8 cellular contexts compared by ENCODE assay signal in genomic region chr18:12307871-12308385, GRCh38. TPM values are rescaled to one million over a fixed set of nuclear protein-coding genes. Genes with fewer than 3 reads are reported as not detected.
A peak's percentile ranks its signal among the peaks of the same experiment; 100 is the strongest.
DNase-seq lines count a peak whose midpoint lies in the region; ATAC-seq, FAIRE-seq and TF ChIP-seq lines count a peak whose summit lies in the region.

TSS of gene TUBB6 (plus strand) at chr18:12308241. CDS start at chr18:12308293, 52 bp downstream.

- peak within 1 kb of the TSS; percentile 61 for H3K27ac ChIP-seq in CD8-positive, alpha-beta memory T cell (ENCODE audit: low read depth, low read length)
- peak within 1 kb of the TSS; percentile 99 for H3K27ac ChIP-seq in coronary artery
- no peak within 1 kb of the TSS for H3K27ac ChIP-seq in HepG2 (ENCODE audit: extremely low read length, insufficient read depth, low read length)
- peak within 1 kb of the TSS; percentile 85 to 98 (median 94) for H3K27ac ChIP-seq in stomach

- CTCF ChIA-PET in CD8-positive, alpha-beta memory T cell (lab: Charles Lee): no interaction called here
- CTCF ChIA-PET in HepG2 (lab: Yijun Ruan, JAX; ENCODE audit: low intra/inter-chr PET ratio, low total read pairs): interaction anchor here (1.5 kb wide), 1 partner anchor 36 kb away, joined by 5 read pairs; no protein-coding TSS in a partner anchor

- no peaks in the 10 kb centered on the region for H3K79me2 ChIP-seq in HepG2 (ENCODE audit: insufficient read depth, low read length)

- H3K4me1 ChIP-seq in CD8-positive, alpha-beta memory T cell (ENCODE audit: insufficient read depth, low read length): peaks cover 5% of the 10 kb centered on the region
- H3K4me1 ChIP-seq in HepG2 (ENCODE audit: insufficient read depth, low read length) (peaks cover 38% of the 10 kb centered on the region), stomach (peaks cover 31 to 58% (median 45%) of the 10 kb centered on the region in 4 donors)

- H3K4me3 ChIP-seq in CD8-positive, alpha-beta memory T cell (ENCODE audit: low read length): no peak within 1 kb of the TSS
- H3K4me3 ChIP-seq in coronary artery (peak within 1 kb of the TSS; percentile 95), HepG2 (replicated peaks in 1 of 3; ENCODE audit: insufficient read depth in 1 of 3, low read depth in 2 of 3, low read length in 3 of 3) (peak within 1 kb of the TSS; percentile 69 to 75 (median 70)), stomach (peak within 1 kb of the TSS; percentile 58 to 81 (median 69))

- H3K4me3 Mint-ChIP-seq in CD8-positive, alpha-beta memory T cell: peak within 1 kb of the TSS in 6 of 7 donors; percentile 55 to 92 (median 70)

- no peak for TF ChIP-seq CTCF in coronary artery (IDR thresholded peaks at IDR 0.05)
- TF ChIP-seq CTCF in HepG2 (CRISPR knock-in tag; IDR thresholded peaks at IDR 0.05): no peak
- no peak for TF ChIP-seq CTCF in stomach (IDR thresholded peaks at IDR 0.05)

- peaks cover 48 to 52% of the 10 kb centered on the region in 2 donors for H3K27me3 Mint-ChIP-seq in CD8-positive, alpha-beta memory T cell

- TF ChIP-seq POLR2A in HepG2 (IDR thresholded peaks at IDR 0.05; ENCODE audit: insufficient read depth in 1 of 2, low read depth in 2 of 2, low read length in 2 of 2) (0 out of 4 replicates have a peak, but pooled peaks of 1 of the 2 experiments have one; percentile 34), stomach (IDR thresholded peaks at IDR 0.05) (no peak)

- no peak within 1 kb of the TSS for H3K27ac Mint-ChIP-seq in CD8-positive, alpha-beta memory T cell

- no peak for TF ChIP-seq EP300 in HepG2 (IDR thresholded peaks at IDR 0.05; ENCODE audit: low read depth in 2 of 2, low read length in 2 of 2)
- TF ChIP-seq EP300 in HepG2 (CRISPR knock-in tag; IDR thresholded peaks at IDR 0.05; ENCODE audit: borderline replicate concordance): no peak
- TF ChIP-seq EP300 in stomach (IDR thresholded peaks at IDR 0.05): no peak

- peaks cover 10 to 14% (median 12%) of the 10 kb centered on the region in 3 donors for H3K4me1 Mint-ChIP-seq in CD8-positive, alpha-beta memory T cell

- no TSS peak for BruUV-seq in HepG2 (replicated peaks; lab: Mats Ljungman, UMichigan)

- peaks cover 15% of the 10 kb centered on the region for H3K27me3 ChIP-seq in CD8-positive, alpha-beta memory T cell (ENCODE audit: insufficient read depth, low read length, poor library complexity, severe bottlenecking)
- peaks cover 6 to 43% of the 10 kb centered on the region in 2 experiments for H3K27me3 ChIP-seq in HepG2 (ENCODE audit: control insufficient read depth in 1 of 2, insufficient read depth in 2 of 2, low read length in 2 of 2)
- H3K27me3 ChIP-seq in stomach: peaks cover 0 to 51% (median 30%) of the 10 kb centered on the region in 3 donors

- DNase-seq in CD8-positive, alpha-beta memory T cell: no peak
- DNase-seq in GM19238 (ENCODE audit: insufficient read length, low spot score) (peak; percentile 77), SIG-M5 (lab: John Stamatoyannopoulos, UW) (peak; percentile 42), coronary artery (ENCODE audit: low spot score) (peak; percentile 89), HepG2 (ENCODE audit: low spot score) (no peak), stomach (peak; percentile 47), NCI-H187 treated with DMSO at 0.1 percent for 48 hours (lab: John Stamatoyannopoulos, UW) (no peak)

- H3K9me3 ChIP-seq in CD8-positive, alpha-beta memory T cell (ENCODE audit: low read length): no peaks in the 10 kb centered on the region
- H3K9me3 ChIP-seq in HepG2 (ENCODE audit: low read length): no peaks in the 10 kb centered on the region
- H3K9me3 ChIP-seq in stomach: peaks cover 0 to 11% (median 7%) of the 10 kb centered on the region in 4 donors

- ATAC-seq in HG03280 (IDR thresholded peaks at IDR 0.05; ENCODE audit: unreplicated experiment) (peak; percentile 50), HepG2 (peak; percentile 46)

- no peaks in the 10 kb centered on the region for H4K20me1 ChIP-seq in HepG2 (ENCODE audit: insufficient read depth, low read length)

- intact Hi-C loops in HepG2 (cut with micrococcal nuclease; ENCODE audit: unreplicated experiment): loop anchor here (5.0 kb wide), 1 partner anchor 36 kb away; no protein-coding TSS in a partner anchor
- intact Hi-C loops in stomach (cut with DNase I; ENCODE audit: low total_unique reads): no loop called here

- H3K36me3 Mint-ChIP-seq in CD8-positive, alpha-beta memory T cell: peaks cover 0 to 7% (median 2%) of the 10 kb centered on the region in 3 donors

- peak within 1 kb of the TSS; percentile 88 for H3K4me2 ChIP-seq in HepG2 (ENCODE audit: low read depth, low read length)

- peak within 1 kb of the TSS; percentile 54 for H3K9ac ChIP-seq in HepG2 (ENCODE audit: insufficient read depth, low read depth, low read length)

- H3K36me3 ChIP-seq in CD8-positive, alpha-beta memory T cell (ENCODE audit: insufficient read depth, low read length): no peaks in the 10 kb centered on the region
- H3K36me3 ChIP-seq in HepG2 (replicated peaks in 1 of 2; ENCODE audit: control insufficient read depth in 1 of 2, insufficient read depth in 2 of 2, low read length in 2 of 2) (0 out of 5 replicates have a peak, but pooled peaks cover 0 to 5% of the 10 kb centered on the region in 2 experiments), stomach (peaks cover 0 to 22% (median 20%) of the 10 kb centered on the region in 4 donors)

- no peak within 1 kb of the TSS for H2AFZ ChIP-seq in HepG2 (ENCODE audit: low read length)

- 0% methylated on average over 1 of the region's 76 CpGs for WGBS in HepG2 (ENCODE audit: low lambda C conversion rate)
- 0 to 3% (median 2%) methylated on average over 2 to 75 of the region's 76 CpGs for WGBS in stomach, 5 donors

- POLR2A ChIA-PET in CD8-positive, alpha-beta memory T cell (lab: Charles Lee): no interaction called here
- POLR2A ChIA-PET in HepG2 (lab: Yijun Ruan, JAX): interaction anchor here (3.1 kb wide), 1 partner anchor 29 kb away, joined by 7 read pairs; no protein-coding TSS in a partner anchor

- in situ Hi-C loops in HepG2 (cut with HindIII; ENCODE audit: extremely low pct_ligation_motif_present, low pct_unique_long_range_greater_than_20kb): no loop called here

- TF ChIP-seq RAD21 in HepG2 (CRISPR knock-in tag; IDR thresholded peaks at IDR 0.05): no peak

- peaks cover 7 to 18% (median 16%) of the 10 kb centered on the region in 5 donors for H3K9me3 Mint-ChIP-seq in CD8-positive, alpha-beta memory T cell

- FAIRE-seq in HepG2 (lab: Jason Lieb, UNC): no peak

TF ChIP-seq in HepG2, 621 proteins besides CTCF, POLR2A, EP300 and RAD21 (continues in another document):
- TF ChIP-seq HNRNPLL (IDR thresholded peaks at IDR 0.05; ENCODE audit: low read depth, low read length, poor library complexity, severe bottlenecking): peak; percentile 50
- TF ChIP-seq XRCC5 (optimal IDR thresholded peaks at IDR 0.05; ENCODE audit: low read length): peak; percentile 9
- TF ChIP-seq KDM2A (CRISPR knock-in tag; IDR thresholded peaks at IDR 0.05; ENCODE audit: borderline replicate concordance, low read depth): 0 out of 2 replicates have a peak, but pooled peaks have one; percentile 7
- TF ChIP-seq TFDP1 (CRISPR knock-in tag; IDR thresholded peaks at IDR 0.05; ENCODE audit: borderline replicate concordance): 0 out of 2 replicates have a peak, but pooled peaks have one; percentile 13
- TF ChIP-seq PLSCR1 (CRISPR knock-in tag; IDR thresholded peaks at IDR 0.05; ENCODE audit: borderline replicate concordance): no peak
- TF ChIP-seq ZNF839 (CRISPR knock-in tag; IDR thresholded peaks at IDR 0.05; ENCODE audit: borderline replicate concordance): no peak
- 0 out of 2 replicates have a peak, but pooled peaks have one; percentile 24 for TF ChIP-seq POLR2G (IDR thresholded peaks at IDR 0.05; ENCODE audit: low read depth, low read length)

RNA-seq across cellular contexts. Expression of gene TUBB6, which starts in this region (rescaled TPM):
- 1 to 10 TPM; 8.8 to 9.1 TPM for total RNA-seq in CD8-positive, alpha-beta memory T cell
- polyA plus RNA-seq in CD8-positive, alpha-beta memory T cell: 0.77 TPM
- 9.9 and 13.5 TPM in 2 replicates for total RNA-seq in HepG2 (2016; rRNA removed; fragmentation: Illumina TruSeq; extraction: Trizol)
- 2.6 and 3.9 TPM in 2 replicates for total RNA-seq in HepG2 (2016; cell fraction: cytosol; rRNA removed; fragmentation: Illumina TruSeq; extraction: Trizol; ENCODE audit: low read depth)
- total RNA-seq in HepG2 (2016; cell fraction: insoluble cytoplasmic fraction; rRNA removed; fragmentation: Illumina TruSeq; extraction: Trizol): 11.1 and 12.0 TPM in 2 replicates
- total RNA-seq in HepG2 (2016; cell fraction: membrane; rRNA removed; fragmentation: Illumina TruSeq; extraction: Trizol): 6.0 and 7.2 TPM in 2 replicates
- total RNA-seq in HepG2 (2016; cell fraction: nucleus; rRNA removed; fragmentation: Illumina TruSeq; extraction: Trizol): 4.2 and 6.5 TPM in 2 replicates
- 28.6 and 30.8 TPM in 2 replicates for polyA plus RNA-seq in HepG2 (2011; rRNA removed)
- polyA plus RNA-seq in HepG2 (2011; cell fraction: cytosol; rRNA removed): 30.2 and 44.7 TPM in 2 replicates
- 30.6 and 34.0 TPM in 2 replicates for polyA plus RNA-seq in HepG2 (2011; cell fraction: nucleus; rRNA removed)
- polyA plus RNA-seq in HepG2 (2012): 5.6 and 18.7 TPM in 2 replicates
- polyA plus RNA-seq in HepG2 (2016; cell fraction: cytosol; fragmentation: Illumina TruSeq; extraction: Trizol; ENCODE audit: low read depth): 4.1 and 5.2 TPM in 2 replicates
- 13.8 and 14.5 TPM in 2 replicates for polyA plus RNA-seq in HepG2 (2016; cell fraction: insoluble cytoplasmic fraction; fragmentation: Illumina TruSeq; extraction: Trizol; ENCODE audit: low read depth)
- 4.6 and 4.9 TPM in 2 replicates for polyA plus RNA-seq in HepG2 (2016; cell fraction: membrane; fragmentation: Illumina TruSeq; extraction: Trizol; ENCODE audit: low read depth)
- polyA plus RNA-seq in HepG2 (2016; cell fraction: nucleus; fragmentation: Illumina TruSeq; extraction: Trizol; ENCODE audit: insufficient read depth, low read depth): 10.3 and 12.3 TPM in 2 replicates
- 60.5 and 149 TPM in 2 replicates for polyA minus RNA-seq in HepG2 (2011; rRNA and poly(A)+ RNA removed; ENCODE audit: low replicate concordance)
- polyA minus RNA-seq in HepG2 (2011; cell fraction: cytosol; rRNA and poly(A)+ RNA removed): 20.5 and 20.8 TPM in 2 replicates
- polyA minus RNA-seq in HepG2 (2011; cell fraction: nucleus; rRNA and poly(A)+ RNA removed): 8.5 and 14.0 TPM in 2 replicates
- 100 to 1,000 TPM; 154 to 333 (median 248) TPM for total RNA-seq in stomach
- polyA plus RNA-seq in stomach: 100 to 1,000 TPM in 1 of 3 donors, 10 to 100 TPM in 2; 66.6 to 108 (median 92.2) TPM

Comparison
In these comparisons a context has a peak if more than half of its experiments do, and no peak if none do; other contexts are left out.
1. RNA of gene TUBB6 (total RNA-seq): 154 to 333 TPM in stomach; 2.6 to 13.5 TPM in HepG2 and 8.8 to 9.1 TPM in CD8-positive, alpha-beta memory T cell; every median in the first group is over 10 times any median in the second.
2. DNase-seq: peak in GM19238 (single experiment), SIG-M5 (single experiment), coronary artery (single experiment) and stomach (single experiment); none in CD8-positive, alpha-beta memory T cell (0 of 5), HepG2 (single experiment) and NCI-H187 treated with DMSO at 0.1 percent for 48 hours (single experiment).